In genomic region chr15:64938192-64938591, GRCh38 we compare ENCODE assay signal across 18 cellular contexts. TPM values are rescaled to one million over a fixed set of nuclear protein-coding genes. Genes with fewer than 3 reads are reported as not detected.
DNase-seq lines count a peak whose midpoint lies in the region; ATAC-seq and TF ChIP-seq lines count a peak whose summit lies in the region.
"Had no signal": no experiment of that assay in that cellular context is flagged by ENCODE, and none has a peak within 500 bp of the region (broad histone marks: within the 10 kb centered on the region; RNA-seq: fewer than 3 reads in every experiment).

No MANE protein-coding gene starts in this region.

- H4K20me1 ChIP-seq in IMR-90 (ENCODE audit: insufficient read depth, low read length), result no peaks in the 10 kb centered on the region

- H2AFZ ChIP-seq in IMR-90 (replicated peaks; ENCODE audit: low read length, poor library complexity), result no peak overlapping the region

- H2BK120ac ChIP-seq in IMR-90 (ENCODE audit: low read depth, low read length), result no peak overlapping the region

- no peak overlapping the region for H2BK5ac ChIP-seq in IMR-90 (ENCODE audit: low read depth, low read length, poor library complexity, severe bottlenecking)

- no peak overlapping the region for H3K4ac ChIP-seq in IMR-90 (ENCODE audit: low read depth, low read length)

- H4K91ac ChIP-seq in IMR-90 (ENCODE audit: insufficient read depth, low read depth, low read length), result no peak overlapping the region

- intact Hi-C loops in IMR-90 (cut with micrococcal nuclease), result no loop called here
- intact Hi-C loops in mucosa of descending colon (cut with DNase I, micrococcal nuclease), result no loop called here
- intact Hi-C loops in posterior cingulate gyrus (cut with DNase I), result no loop called here

- H4K5ac ChIP-seq in IMR-90 (ENCODE audit: low read depth, low read length), result no peak overlapping the region

- no peak for TF ChIP-seq RAD21 in IMR-90 (IDR thresholded peaks at IDR 0.05; ENCODE audit: low read length)

- TF ChIP-seq POLR2A in IMR-90 (IDR thresholded peaks at IDR 0.05; ENCODE audit: low read depth, low read length), result no peak

- H3K9ac ChIP-seq in IMR-90 (ENCODE audit: low read depth, low read length), result no peak overlapping the region

- no peak overlapping the region for H3K27ac Mint-ChIP-seq in osteocyte (ENCODE audit: unreplicated experiment)
- H3K27ac Mint-ChIP-seq: nephron progenitor cell; T-helper 1 cell treated with Interleukin-12 subunit alpha and Interleukin-12 subunit beta and Interleukin-4 antibody, amounts not matched to agents 30 μg/mL and 1 μg/mL, for 36 hours had no signal

- no peaks in the 10 kb centered on the region for H3K4me1 Mint-ChIP-seq in osteocyte (ENCODE audit: unreplicated experiment)

- no peak overlapping the region for H2BK15ac ChIP-seq in IMR-90 (ENCODE audit: low read depth, low read length)

- H3K27ac ChIP-seq in IMR-90 (ENCODE audit: insufficient read depth, low read length), result no peak overlapping the region
- H3K27ac ChIP-seq: left lung, suprapubic skin had no signal

- no peak overlapping the region for H3K56ac ChIP-seq in IMR-90 (ENCODE audit: extremely low read depth, insufficient read depth, low read length)

- H4K8ac ChIP-seq in IMR-90 (ENCODE audit: low read depth in 2 of 2, low read length in 2 of 2), result no peak overlapping the region

- BruUV-seq in IMR-90 (replicated peaks; lab: Mats Ljungman, UMichigan), result no TSS peak

- H3K4me3 ChIP-seq in IMR-90 (ENCODE audit: insufficient read depth, low read depth, low read length) (no peak overlapping the region), mucosa of descending colon (no peak overlapping the region)
- H3K4me3 ChIP-seq: ascending aorta, left lung, smooth muscle cell, suprapubic skin had no signal

- ATAC-seq in IMR-90 (ENCODE audit: low read depth), result no peak
- no peak for ATAC-seq in mucosa of descending colon
- ATAC-seq: left lung, Panc1 had no signal

- H2BK20ac ChIP-seq in IMR-90 (ENCODE audit: low read depth, low read length), result no peak overlapping the region

- no peaks in the 10 kb centered on the region for H3K27me3 ChIP-seq in IMR-90 (ENCODE audit: control insufficient read depth, insufficient read depth, low read length)
- H3K27me3 ChIP-seq: ascending aorta, left lung, suprapubic skin had no signal

- no peaks in the 10 kb centered on the region for H3K79me1 ChIP-seq in IMR-90 (ENCODE audit: low read depth in 1 of 2, low read length in 2 of 2)

- H3K4me1 ChIP-seq in IMR-90 (ENCODE audit: control insufficient read depth, insufficient read depth, low read length), result 0 out of 2 replicates have a peak, but pooled peaks cover 2% of the 10 kb centered on the region
- H3K4me1 ChIP-seq in mucosa of descending colon (ENCODE audit: low read depth), result no peaks in the 10 kb centered on the region
- H3K4me1 ChIP-seq: ascending aorta, Caco-2, left lung, suprapubic skin had no signal

- H3K9me3 ChIP-seq in IMR-90 (ENCODE audit: control insufficient read depth, insufficient read depth, low read length), result no peaks in the 10 kb centered on the region
- no peaks in the 10 kb centered on the region for H3K9me3 ChIP-seq in mucosa of descending colon
- H3K9me3 ChIP-seq: ascending aorta, Caco-2, left lung, suprapubic skin had no signal

- no peaks in the 10 kb centered on the region for H3K27me3 Mint-ChIP-seq in osteocyte (ENCODE audit: unreplicated experiment)

- no peak overlapping the region for H3K4me2 ChIP-seq in IMR-90 (ENCODE audit: low read depth, low read length)
- H3K4me2 ChIP-seq: smooth muscle cell had no signal

- H3K18ac ChIP-seq in IMR-90 (ENCODE audit: low read depth, low read length), result no peak overlapping the region

- H3K9me1 ChIP-seq in IMR-90 (ENCODE audit: insufficient read depth, low read length), result no peaks in the 10 kb centered on the region

- no CpG with 5 or more reads among the region's 3 CpGs for whole genome bisulfite sequencing in IMR-90 (ENCODE audit: extremely low coverage in 2 of 2, insufficient read length in 1 of 2), 2 experiments

- TF ChIP-seq CTCF in IMR-90 (conservative IDR thresholded peaks at IDR 0.05; ENCODE audit: low read depth, low read length), result no peak
- TF ChIP-seq CTCF in osteocyte (IDR thresholded peaks at IDR 0.05), result no peak
- TF ChIP-seq CTCF in mucosa of descending colon (IDR thresholded peaks at IDR 0.05), result no peak

- POLR2A ChIA-PET in IMR-90 (lab: Charles Lee; ENCODE audit: unreplicated experiment), result no interaction called here

- dilution Hi-C loops in IMR-90 (cut with HindIII; ENCODE audit: low sequenced_read_pairs, unreplicated experiment), result no loop called here

- CTCF ChIA-PET in IMR-90 (lab: Yijun Ruan, JAX), result no interaction called here

- in situ Hi-C loops in IMR-90 (cut with MboI; ENCODE audit: low sequenced_read_pairs), result no loop called here

- H3K14ac ChIP-seq in IMR-90 (replicated peaks; ENCODE audit: low read depth, low read length), result no peak overlapping the region

- no peak overlapping the region for H3K23ac ChIP-seq in IMR-90 (ENCODE audit: low read depth, low read length)

- H3K36me3 ChIP-seq in IMR-90 (ENCODE audit: control insufficient read depth, insufficient read depth, low read length), result no peaks in the 10 kb centered on the region; the same call in 1 of the 2 replicates
- no peaks in the 10 kb centered on the region for H3K36me3 ChIP-seq in mucosa of descending colon (ENCODE audit: low read depth)

- peak; percentile 48 for DNase-seq in IMR-90
- DNase-seq in NCI-H460 (ENCODE audit: extremely low read depth, low read depth), result peak; percentile 14
- DNase-seq in dermis blood vessel endothelial cell, result peak; percentile 46
- DNase-seq in osteocyte (ENCODE audit: extremely low spot score, unreplicated experiment), result peak; percentile 5
- no peak for DNase-seq in HuH-7 (ENCODE audit: low spot score)
- no peak for DNase-seq in mucosa of descending colon
- no peak for DNase-seq in posterior cingulate gyrus
- DNase-seq: activated CD4-positive, alpha-beta T cell treated with anti-CD3 and anti-CD28 coated beads for 48 hours; Caco-2; glutamatergic neuron; left lung; NCI-H2081; nephron progenitor cell had no signal

- no peak overlapping the region for H2AK9ac ChIP-seq in IMR-90 (replicated peaks; ENCODE audit: low read depth, low read length, poor library complexity)

- H3K9me3 Mint-ChIP-seq in osteocyte (ENCODE audit: unreplicated experiment), result no peaks in the 10 kb centered on the region
- H3K9me3 Mint-ChIP-seq: T-helper 1 cell treated with Interleukin-12 subunit alpha and Interleukin-12 subunit beta and Interleukin-4 antibody, amounts not matched to agents 30 μg/mL and 1 μg/mL, for 36 hours had no signal

- no peak overlapping the region for H2AK5ac ChIP-seq in IMR-90 (ENCODE audit: low read depth, low read length)

- H3K36me3 Mint-ChIP-seq in osteocyte (ENCODE audit: unreplicated experiment), result peaks cover 9% of the 10 kb centered on the region

- H3K4me3 Mint-ChIP-seq in osteocyte (ENCODE audit: unreplicated experiment), result no peak overlapping the region
- H3K4me3 Mint-ChIP-seq: nephron progenitor cell; T-helper 1 cell treated with Interleukin-12 subunit alpha and Interleukin-12 subunit beta and Interleukin-4 antibody, amounts not matched to agents 30 μg/mL and 1 μg/mL, for 36 hours had no signal

TF ChIP-seq in IMR-90, 13 proteins besides CTCF, POLR2A, EP300 and RAD21:
- no peak for TF ChIP-seq RCOR1 (IDR thresholded peaks at IDR 0.05; ENCODE audit: insufficient replicate concordance, low read length)
- no peak for TF ChIP-seq SMC3 (IDR thresholded peaks at IDR 0.05; ENCODE audit: low read depth, low read length)
- no peak for TF ChIP-seq CEBPB (IDR thresholded peaks at IDR 0.05; ENCODE audit: low read depth, low read length)
- no peak for TF ChIP-seq NFE2L2 (IDR thresholded peaks at IDR 0.05; ENCODE audit: low read depth, low read length)
- no peak for TF ChIP-seq RFX5 (IDR thresholded peaks at IDR 0.05; ENCODE audit: low read depth, low read length)
- TF ChIP-seq, protein P1, sequence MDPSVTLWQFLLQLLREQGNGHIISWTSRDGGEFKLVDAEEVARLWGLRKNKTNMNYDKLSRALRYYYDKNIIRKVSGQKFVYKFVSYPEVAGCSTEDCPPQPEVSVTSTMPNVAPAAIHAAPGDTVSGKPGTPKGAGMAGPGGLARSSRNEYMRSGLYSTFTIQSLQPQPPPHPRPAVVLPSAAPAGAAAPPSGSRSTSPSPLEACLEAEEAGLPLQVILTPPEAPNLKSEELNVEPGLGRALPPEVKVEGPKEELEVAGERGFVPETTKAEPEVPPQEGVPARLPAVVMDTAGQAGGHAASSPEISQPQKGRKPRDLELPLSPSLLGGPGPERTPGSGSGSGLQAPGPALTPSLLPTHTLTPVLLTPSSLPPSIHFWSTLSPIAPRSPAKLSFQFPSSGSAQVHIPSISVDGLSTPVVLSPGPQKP (IDR thresholded peaks at IDR 0.05; ENCODE audit: borderline replicate concordance, low read depth, low read length), result no peak
- TF ChIP-seq MXI1 (IDR thresholded peaks at IDR 0.05; ENCODE audit: borderline replicate concordance, low read depth, low read length), result no peak
- TF ChIP-seq MAFK (IDR thresholded peaks at IDR 0.05; ENCODE audit: low read depth, low read length), result no peak
- TF ChIP-seq MAZ (IDR thresholded peaks at IDR 0.05; ENCODE audit: borderline replicate concordance, low read depth, low read length), result no peak
- TF ChIP-seq FOS (IDR thresholded peaks at IDR 0.05; ENCODE audit: low read depth, low read length), result no peak
- no peak for TF ChIP-seq CHD1 (IDR thresholded peaks at IDR 0.05; ENCODE audit: low read depth, low read length)

RNA-seq across cellular contexts. Expression of gene ANKDD1A, which starts 26.5 kb away (rescaled TPM):
- 2.8 and 3.6 TPM in 2 replicates for total RNA-seq in IMR-90 (2012; rRNA removed)
- 3.0 and 4.9 TPM in 2 replicates for polyA plus RNA-seq in IMR-90 (2012; rRNA removed)
- polyA plus RNA-seq in IMR-90 (2012; cell fraction: cytosol; rRNA removed), result 2.1 and 4.6 TPM in 2 replicates
- polyA plus RNA-seq in IMR-90 (2012; cell fraction: nucleus; rRNA removed; ENCODE audit: low replicate concordance), result 9.8 and 13.4 TPM in 2 replicates
- total RNA-seq in NCI-H460 (2014; rRNA removed; shearing (Covaris generic)), result 1.6 and 1.7 TPM in 2 replicates
- 1.9 and 8.0 TPM in 2 replicates for polyA plus RNA-seq in NCI-H460 (2014; cell fraction: nucleus; rRNA removed)
- total RNA-seq in dermis blood vessel endothelial cell, result 5.6 and 5.8 TPM in 2 replicates
- 4.6 and 5.7 TPM in 2 replicates for total RNA-seq in osteocyte
- 1 to 10 TPM; 1.4 to 6.7 (median 1.6) TPM for total RNA-seq in mucosa of descending colon

RNA-seq across cellular contexts. Expression of gene SPG21, which starts 51.5 kb away (rescaled TPM):
- total RNA-seq in IMR-90 (2012; rRNA removed), result 60.8 and 65.3 TPM in 2 replicates
- polyA plus RNA-seq in IMR-90 (2012; rRNA removed), result 51.6 and 59.9 TPM in 2 replicates
- 34.8 and 44.5 TPM in 2 replicates for polyA plus RNA-seq in IMR-90 (2012; cell fraction: cytosol; rRNA removed)
- 18.7 and 49.4 TPM in 2 replicates for polyA plus RNA-seq in IMR-90 (2012; cell fraction: nucleus; rRNA removed; ENCODE audit: low replicate concordance)
- total RNA-seq in NCI-H460 (2014; rRNA removed; shearing (Covaris generic)), result 76.8 and 80.0 TPM in 2 replicates
- polyA plus RNA-seq in NCI-H460 (2014; cell fraction: nucleus; rRNA removed), result 60.1 and 64.3 TPM in 2 replicates
- total RNA-seq in dermis blood vessel endothelial cell, result 77.3 and 84.7 TPM in 2 replicates
- 116 and 120 TPM in 2 replicates for total RNA-seq in osteocyte
- 10 to 100 TPM; 60.9 to 90.6 (median 65.9) TPM for total RNA-seq in mucosa of descending colon

Comparison
In these comparisons a context has a peak if more than half of its experiments do, and no peak if none do; other contexts are left out.
1. DNase-seq: peak in IMR-90 (single experiment), NCI-H460 (single experiment), dermis blood vessel endothelial cell (single experiment) and osteocyte (single experiment); none in HuH-7 (single experiment), mucosa of descending colon (0 of 3) and posterior cingulate gyrus (0 of 10).